22 cellular contexts compared by ENCODE assay signal in the genomic region with DNA sequence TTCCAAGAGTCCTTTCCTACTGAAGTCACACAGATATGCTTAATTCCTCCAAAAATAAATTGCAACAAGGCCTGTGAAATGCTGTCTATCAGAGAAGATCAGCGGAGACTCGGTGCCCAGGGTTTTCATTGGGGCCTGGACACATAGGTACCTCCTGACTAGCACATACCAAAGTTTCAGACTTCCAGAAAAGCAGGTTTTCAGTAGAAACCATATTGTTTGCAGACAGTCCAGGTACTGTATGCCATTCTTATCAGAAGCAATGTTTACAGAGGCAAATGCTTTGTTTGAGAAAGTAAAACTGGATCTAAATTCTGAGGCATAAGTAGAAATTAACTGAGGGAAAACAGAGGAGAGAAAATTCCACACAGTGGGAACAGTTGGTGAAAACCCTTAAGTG. TPM values are rescaled to one million over a fixed set of nuclear protein-coding genes. Genes with fewer than 3 reads are reported as not detected.
DNase-seq lines count a peak whose midpoint lies in the region; ATAC-seq, FAIRE-seq and TF ChIP-seq lines count a peak whose summit lies in the region.
"Had no signal": no experiment of that assay in that cellular context is flagged by ENCODE, and none has a peak within 500 bp of the region (broad histone marks: within the 10 kb centered on the region; RNA-seq: fewer than 3 reads in every experiment).

No MANE protein-coding gene starts in this region.

- intact Hi-C loops in HepG2 (cut with micrococcal nuclease; ENCODE audit: unreplicated experiment), result no loop called here

- CTCF ChIA-PET in HepG2 (lab: Yijun Ruan, JAX; ENCODE audit: low intra/inter-chr PET ratio, low total read pairs), result no interaction called here

- WGBS in HepG2 (ENCODE audit: low lambda C conversion rate), result 25% methylated on average over 2 of the region's 2 CpGs

- no peak for TF ChIP-seq RAD21 in HepG2 (CRISPR knock-in tag; IDR thresholded peaks at IDR 0.05)

- TF ChIP-seq EP300 in HepG2 (IDR thresholded peaks at IDR 0.05; ENCODE audit: low read depth in 2 of 2, low read length in 2 of 2), result no peak
- TF ChIP-seq EP300 in HepG2 (CRISPR knock-in tag; IDR thresholded peaks at IDR 0.05; ENCODE audit: borderline replicate concordance), result no peak

- no peaks in the 10 kb centered on the region for H3K4me1 ChIP-seq in HepG2 (ENCODE audit: insufficient read depth, low read length)
- H3K4me1 ChIP-seq: BLaER1 had no signal

- TF ChIP-seq POLR2A in HepG2 (IDR thresholded peaks at IDR 0.05; ENCODE audit: insufficient read depth in 1 of 2, low read depth in 2 of 2, low read length in 2 of 2), result no peak

- no peak for ATAC-seq in HepG2
- ATAC-seq: CD8-positive, alpha-beta T cell; GM12878 had no signal

- DNase-seq in LNCaP clone FGC (ENCODE audit: low read depth) (peak; percentile 18), NCI-H526 treated with DMSO at 0.1 percent for 48 hours (lab: John Stamatoyannopoulos, UW) (peak; percentile 46), bronchial epithelial cell (ENCODE audit: low read depth) (no peak), mesenteric fat pad (ENCODE audit: low spot score) (no peak), HepG2 (ENCODE audit: low spot score) (no peak)
- DNase-seq in stimulated activated CD4-positive, alpha-beta T cell treated with anti-CD3 and anti-CD28 coated beads, Interleukin-4, amount 100 ng/mL, for 4 hours, result no peak
- DNase-seq: CD4-positive, CD25-positive, alpha-beta regulatory T cell; CD8-positive, alpha-beta T cell; DMS 273 treated with DMSO at 0.1 percent for 48 hours; DMS79; EL; GDM1; GM23248; H7; HCEC 1CT had no signal

- POLR2A ChIA-PET in HepG2 (lab: Yijun Ruan, JAX), result no interaction called here

- H3K36me3 ChIP-seq in bronchial epithelial cell (ENCODE audit: control insufficient read depth, insufficient read depth, low read length), result peaks cover 10% of the 10 kb centered on the region
- no peaks in the 10 kb centered on the region for H3K36me3 ChIP-seq in HepG2 (replicated peaks in 1 of 2; ENCODE audit: control insufficient read depth in 1 of 2, insufficient read depth in 2 of 2, low read length in 2 of 2)
- H3K36me3 ChIP-seq: BLaER1 had no signal

- no peak overlapping the region for H3K4me2 ChIP-seq in HepG2 (ENCODE audit: low read depth, low read length)
- H3K4me2 ChIP-seq: BLaER1 had no signal

- no peak overlapping the region for H3K27ac ChIP-seq in HepG2 (ENCODE audit: extremely low read length, insufficient read depth, low read length)
- H3K27ac ChIP-seq: BLaER1, C4-2B, GM23248 had no signal

- H4K20me1 ChIP-seq in HepG2 (ENCODE audit: insufficient read depth, low read length), result no peaks in the 10 kb centered on the region
- H4K20me1 ChIP-seq: BLaER1 had no signal

- H3K9me3 ChIP-seq in HepG2 (ENCODE audit: low read length), result peaks cover 77% of the 10 kb centered on the region

- BruUV-seq in HepG2 (replicated peaks; lab: Mats Ljungman, UMichigan), result no TSS peak

- H2AFZ ChIP-seq in HepG2 (ENCODE audit: low read length), result no peak overlapping the region
- H2AFZ ChIP-seq: GM23248 had no signal

- TF ChIP-seq CTCF in LNCaP clone FGC (IDR thresholded peaks at IDR 0.05; ENCODE audit: control insufficient read depth, extremely low read depth, insufficient read depth), result no peak
- TF ChIP-seq CTCF in bronchial epithelial cell (IDR thresholded peaks at IDR 0.05; ENCODE audit: insufficient read depth, low read length, severe bottlenecking), result no peak
- TF ChIP-seq CTCF in HepG2 (CRISPR knock-in tag; IDR thresholded peaks at IDR 0.05), result no peak

- no peaks in the 10 kb centered on the region for H3K79me2 ChIP-seq in HepG2 (ENCODE audit: insufficient read depth, low read length)

- in situ Hi-C loops in HepG2 (cut with HindIII; ENCODE audit: extremely low pct_ligation_motif_present, low pct_unique_long_range_greater_than_20kb), result no loop called here

- H3K4me3 ChIP-seq in LNCaP clone FGC (ENCODE audit: low read depth, low read length), result no peak overlapping the region
- H3K4me3 ChIP-seq in bronchial epithelial cell (ENCODE audit: low read depth, low read length), result no peak overlapping the region
- H3K4me3 ChIP-seq in HepG2 (replicated peaks in 1 of 3; ENCODE audit: insufficient read depth in 1 of 3, low read depth in 2 of 3, low read length in 3 of 3), result no peak overlapping the region
- H3K4me3 ChIP-seq: BLaER1, GM12878, GM23248 had no signal

- FAIRE-seq in bronchial epithelial cell (lab: Jason Lieb, UNC) (peak; percentile 7), HepG2 (lab: Jason Lieb, UNC) (no peak)
- FAIRE-seq: D721Med, GM12878, GM19239, H1 had no signal

- H3K27me3 ChIP-seq in bronchial epithelial cell (ENCODE audit: control insufficient read depth, insufficient read depth, low read length), result no peaks in the 10 kb centered on the region
- no peaks in the 10 kb centered on the region for H3K27me3 ChIP-seq in HepG2 (ENCODE audit: control insufficient read depth in 1 of 2, insufficient read depth in 2 of 2, low read length in 2 of 2)
- H3K27me3 ChIP-seq: BLaER1 had no signal

- H3K9ac ChIP-seq in HepG2 (ENCODE audit: insufficient read depth, low read depth, low read length), result no peak overlapping the region
- H3K9ac ChIP-seq: BLaER1, GM23248 had no signal

TF ChIP-seq in HepG2, 621 proteins besides CTCF, POLR2A, EP300 and RAD21:
- TF ChIP-seq ZNF788 (CRISPR knock-in tag; IDR thresholded peaks at IDR 0.05; ENCODE audit: borderline replicate concordance) (no peak), ZNF205 (CRISPR knock-in tag; IDR thresholded peaks at IDR 0.05) (no peak), ZNF674 (CRISPR knock-in tag; IDR thresholded peaks at IDR 0.05; ENCODE audit: low read depth) (no peak), IKZF4 (CRISPR knock-in tag; IDR thresholded peaks at IDR 0.05; ENCODE audit: borderline replicate concordance, low read depth, not compliant biosample characterization) (no peak), ZNF329 (CRISPR knock-in tag; IDR thresholded peaks at IDR 0.05; ENCODE audit: low read depth) (no peak)

RNA-seq across cellular contexts. Expression of a gene that starts 12.8 kb away (rescaled TPM):
- 10.8 and 19.5 TPM in 2 replicates for total RNA-seq in bronchial epithelial cell
- total RNA-seq in mesenteric fat pad, result 4.4 TPM
- total RNA-seq in HepG2 (2016; rRNA removed; fragmentation: Illumina TruSeq; extraction: Trizol), result 0.11 and 0.52 TPM in 2 replicates
- total RNA-seq in HepG2 (2016; cell fraction: cytosol; rRNA removed; fragmentation: Illumina TruSeq; extraction: Trizol; ENCODE audit: low read depth), result not detected in 2 replicates
- total RNA-seq in HepG2 (2016; cell fraction: insoluble cytoplasmic fraction; rRNA removed; fragmentation: Illumina TruSeq; extraction: Trizol), result 0.15 and 0.65 TPM in 2 replicates
- 0.07 and 0.28 TPM in 2 replicates for total RNA-seq in HepG2 (2016; cell fraction: membrane; rRNA removed; fragmentation: Illumina TruSeq; extraction: Trizol)
- total RNA-seq in HepG2 (2016; cell fraction: nucleus; rRNA removed; fragmentation: Illumina TruSeq; extraction: Trizol), result 0.09 and 0.16 TPM in 2 replicates
- polyA plus RNA-seq in HepG2 (2011; rRNA removed), result 0.01 and 0.05 TPM in 2 replicates
- polyA plus RNA-seq in HepG2 (2011; cell fraction: cytosol; rRNA removed), result 0.04 TPM in 2 replicates
- 0.10 and 0.18 TPM in 2 replicates for polyA plus RNA-seq in HepG2 (2011; cell fraction: nucleus; rRNA removed)
- 0.12 TPM in 1 of 2 replicates, not detected in the other for polyA plus RNA-seq in HepG2 (2012)
- polyA plus RNA-seq in HepG2 (2016; cell fraction: cytosol; fragmentation: Illumina TruSeq; extraction: Trizol; ENCODE audit: low read depth), result not detected in 2 replicates
- polyA plus RNA-seq in HepG2 (2016; cell fraction: insoluble cytoplasmic fraction; fragmentation: Illumina TruSeq; extraction: Trizol; ENCODE audit: low read depth), result 0.10 and 0.11 TPM in 2 replicates
- 0.03 TPM in 1 of 2 replicates, not detected in the other for polyA plus RNA-seq in HepG2 (2016; cell fraction: membrane; fragmentation: Illumina TruSeq; extraction: Trizol; ENCODE audit: low read depth)
- polyA plus RNA-seq in HepG2 (2016; cell fraction: nucleus; fragmentation: Illumina TruSeq; extraction: Trizol; ENCODE audit: insufficient read depth, low read depth), result 0.19 and 0.44 TPM in 2 replicates
- 3.5 TPM in 1 of 2 replicates, not detected in the other for polyA minus RNA-seq in HepG2 (2011; rRNA and poly(A)+ RNA removed; ENCODE audit: low replicate concordance)
- not detected in 2 replicates for polyA minus RNA-seq in HepG2 (2011; cell fraction: cytosol; rRNA and poly(A)+ RNA removed)
- polyA minus RNA-seq in HepG2 (2011; cell fraction: nucleus; rRNA and poly(A)+ RNA removed), result 0.25 and 0.64 TPM in 2 replicates
- total RNA-seq: CD4-positive, CD25-positive, alpha-beta regulatory T cell had no signal

RNA-seq across cellular contexts. Expression of a gene that starts 34.0 kb away (rescaled TPM):
- total RNA-seq in bronchial epithelial cell (2.2 and 4.5 TPM in 2 replicates), mesenteric fat pad (0.93 TPM), HepG2 (2016; rRNA removed; fragmentation: Illumina TruSeq; extraction: Trizol) (1.7 and 3.2 TPM in 2 replicates)
- 0.71 TPM in 2 replicates for total RNA-seq in HepG2 (2016; cell fraction: cytosol; rRNA removed; fragmentation: Illumina TruSeq; extraction: Trizol; ENCODE audit: low read depth)
- 1.9 and 2.6 TPM in 2 replicates for total RNA-seq in HepG2 (2016; cell fraction: insoluble cytoplasmic fraction; rRNA removed; fragmentation: Illumina TruSeq; extraction: Trizol)
- 1.7 and 1.8 TPM in 2 replicates for total RNA-seq in HepG2 (2016; cell fraction: membrane; rRNA removed; fragmentation: Illumina TruSeq; extraction: Trizol)
- total RNA-seq in HepG2 (2016; cell fraction: nucleus; rRNA removed; fragmentation: Illumina TruSeq; extraction: Trizol), result 2.4 TPM in 2 replicates
- 0.78 and 0.82 TPM in 2 replicates for polyA plus RNA-seq in HepG2 (2011; rRNA removed)
- 0.11 and 0.72 TPM in 2 replicates for polyA plus RNA-seq in HepG2 (2011; cell fraction: cytosol; rRNA removed)
- polyA plus RNA-seq in HepG2 (2011; cell fraction: nucleus; rRNA removed), result 0.98 and 1.9 TPM in 2 replicates
- polyA plus RNA-seq in HepG2 (2012), result 1.1 and 1.4 TPM in 2 replicates
- 0.28 and 0.35 TPM in 2 replicates for polyA plus RNA-seq in HepG2 (2016; cell fraction: cytosol; fragmentation: Illumina TruSeq; extraction: Trizol; ENCODE audit: low read depth)
- 1.9 and 2.1 TPM in 2 replicates for polyA plus RNA-seq in HepG2 (2016; cell fraction: insoluble cytoplasmic fraction; fragmentation: Illumina TruSeq; extraction: Trizol; ENCODE audit: low read depth)
- 0.40 and 0.73 TPM in 2 replicates for polyA plus RNA-seq in HepG2 (2016; cell fraction: membrane; fragmentation: Illumina TruSeq; extraction: Trizol; ENCODE audit: low read depth)
- polyA plus RNA-seq in HepG2 (2016; cell fraction: nucleus; fragmentation: Illumina TruSeq; extraction: Trizol; ENCODE audit: insufficient read depth, low read depth), result 2.7 and 2.9 TPM in 2 replicates
- 0.08 and 0.23 TPM in 2 replicates for polyA minus RNA-seq in HepG2 (2011; rRNA and poly(A)+ RNA removed; ENCODE audit: low replicate concordance)
- polyA minus RNA-seq in HepG2 (2011; cell fraction: cytosol; rRNA and poly(A)+ RNA removed), result 0.79 and 1.1 TPM in 2 replicates
- 3.7 and 6.3 TPM in 2 replicates for polyA minus RNA-seq in HepG2 (2011; cell fraction: nucleus; rRNA and poly(A)+ RNA removed)
- total RNA-seq: A172 had no signal

Comparison
In these comparisons a context has a peak if more than half of its experiments do, and no peak if none do; other contexts are left out.
1. DNase-seq: peak in LNCaP clone FGC (single experiment) and NCI-H526 treated with DMSO at 0.1 percent for 48 hours (single experiment); none in bronchial epithelial cell (single experiment), mesenteric fat pad (single experiment), HepG2 (single experiment) and stimulated activated CD4-positive, alpha-beta T cell treated with anti-CD3 and anti-CD28 coated beads, Interleukin-4, amount 100 ng/mL, for 4 hours (0 of 2).